ENCODE assay signal across 20 cellular contexts in the genomic region with DNA sequence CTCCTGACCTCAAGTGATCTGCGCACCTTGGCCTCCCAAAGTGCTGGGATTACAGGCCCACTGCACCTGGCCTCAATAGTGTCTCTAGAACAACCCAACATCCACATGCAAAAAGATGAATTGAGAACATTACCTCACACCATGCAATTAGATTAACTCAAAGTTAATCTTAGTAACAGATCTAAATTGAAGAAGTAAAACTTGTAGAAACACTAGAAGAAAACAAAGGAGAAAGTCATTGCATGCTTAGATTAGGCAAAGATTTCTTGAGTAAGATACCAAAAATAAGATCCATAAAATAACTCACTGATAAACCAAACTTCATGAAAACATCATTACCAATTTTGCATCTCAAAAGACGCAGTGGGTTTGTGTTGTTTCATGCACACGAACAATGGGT. TPM values are rescaled to one million over a fixed set of nuclear protein-coding genes. Genes with fewer than 3 reads are reported as not detected.
DNase-seq lines count a peak whose midpoint lies in the region; ATAC-seq and TF ChIP-seq lines count a peak whose summit lies in the region.
"Had no signal": no experiment of that assay in that cellular context is flagged by ENCODE, and none has a peak within 500 bp of the region (broad histone marks: within the 10 kb centered on the region; RNA-seq: fewer than 3 reads in every experiment).

No MANE protein-coding gene starts in this region.

- no peaks in the 10 kb centered on the region for H3K9me2 ChIP-seq in PC-9 (ENCODE audit: insufficient read depth)

- peaks cover 41% of the 10 kb centered on the region for H3K9me3 ChIP-seq in BLaER1
- H3K9me3 ChIP-seq in HEK293 (ENCODE audit: control insufficient read depth, insufficient read depth, low read depth, low read length), result no peaks in the 10 kb centered on the region
- H3K9me3 ChIP-seq in PC-9 (ENCODE audit: insufficient read depth, low read depth), result no peaks in the 10 kb centered on the region
- H3K9me3 ChIP-seq: Caco-2 had no signal

- H3K4me1 Mint-ChIP-seq in nephron progenitor cell, result peaks cover 25% of the 10 kb centered on the region
- peaks cover 5% of the 10 kb centered on the region for H3K4me1 Mint-ChIP-seq in activated CD4-positive, alpha-beta memory T cell treated with anti-CD3 and anti-CD28 coated beads, Interleukin-2, amount 10 ng/mL, durations not matched to agents 7 days and 5 days

- peaks cover 63% of the 10 kb centered on the region for H3K36me3 Mint-ChIP-seq in nephron progenitor cell (ENCODE audit: low read depth)
- H3K36me3 Mint-ChIP-seq in activated CD4-positive, alpha-beta memory T cell treated with anti-CD3 and anti-CD28 coated beads, Interleukin-2, amount 10 ng/mL, durations not matched to agents 7 days and 5 days (ENCODE audit: low read depth), result peaks cover 3% of the 10 kb centered on the region

- no peak for ATAC-seq in GM19023 (IDR thresholded peaks at IDR 0.05; ENCODE audit: unreplicated experiment)
- ATAC-seq: CD8-positive, alpha-beta T cell had no signal

- no peak overlapping the region for H3K9ac ChIP-seq in BLaER1
- H3K9ac ChIP-seq: GM23248 had no signal

- H3K27me3 ChIP-seq in BLaER1 (peaks cover 30% of the 10 kb centered on the region), PC-9 (ENCODE audit: insufficient read depth, low read depth) (no peaks in the 10 kb centered on the region)

- H3K4me3 Mint-ChIP-seq in nephron progenitor cell, result peak overlapping the region; percentile 44
- H3K4me3 Mint-ChIP-seq in activated CD4-positive, alpha-beta memory T cell treated with anti-CD3 and anti-CD28 coated beads, Interleukin-2, amount 10 ng/mL, durations not matched to agents 7 days and 5 days, result no peak overlapping the region
- H3K4me3 Mint-ChIP-seq: CD4-positive, CD25-positive, alpha-beta regulatory T cell; CD8-positive, alpha-beta T cell had no signal

- H3F3A ChIP-seq in PC-9 (ENCODE audit: insufficient read depth, low read depth), result peaks cover 68% of the 10 kb centered on the region

- H3K27ac ChIP-seq in BLaER1 (no peak overlapping the region), HEK293 (ENCODE audit: extremely low read depth, low read depth, low read length) (no peak overlapping the region), PC-9 (no peak overlapping the region)
- H3K27ac ChIP-seq: C4-2B, GM23248 had no signal

- no peak overlapping the region for H3K27ac Mint-ChIP-seq in nephron progenitor cell
- no peak overlapping the region for H3K27ac Mint-ChIP-seq in activated CD4-positive, alpha-beta memory T cell treated with anti-CD3 and anti-CD28 coated beads, Interleukin-2, amount 10 ng/mL, durations not matched to agents 7 days and 5 days
- H3K27ac Mint-ChIP-seq: CD4-positive, CD25-positive, alpha-beta regulatory T cell; CD8-positive, alpha-beta T cell had no signal

- POLR2A ChIA-PET in HEK293 (lab: Yijun Ruan, JAX), result no interaction called here
- POLR2A ChIA-PET in PC-9 (lab: Charles Lee; ENCODE audit: unreplicated experiment), result no interaction called here
- POLR2A ChIA-PET in activated CD4-positive, alpha-beta memory T cell treated with anti-CD3 and anti-CD28 coated beads, Interleukin-2, amount 10 ng/mL, durations not matched to agents 7 days and 5 days (lab: Charles Lee), result no interaction called here

- H3K9me3 Mint-ChIP-seq in nephron progenitor cell, result peaks cover 47% of the 10 kb centered on the region
- H3K9me3 Mint-ChIP-seq in activated CD4-positive, alpha-beta memory T cell treated with anti-CD3 and anti-CD28 coated beads, Interleukin-2, amount 10 ng/mL, durations not matched to agents 7 days and 5 days, result peaks cover 16% of the 10 kb centered on the region

- no peak for TF ChIP-seq CTCF in HEK293 (tag by site-specific recombination; IDR thresholded peaks at IDR 0.05)
- no peak for TF ChIP-seq CTCF in PC-9 (conservative IDR thresholded peaks at IDR 0.05)
- no peak for TF ChIP-seq CTCF in nephron progenitor cell (IDR thresholded peaks at IDR 0.05)

- BruUV-seq in PC-9 (replicated peaks; lab: Mats Ljungman, UMichigan), result no TSS peak

- no peak overlapping the region for H2AFZ ChIP-seq in PC-9
- H2AFZ ChIP-seq: GM23248 had no signal

- H3K79me2 ChIP-seq in PC-9 (ENCODE audit: low read depth), result peaks cover 49% of the 10 kb centered on the region

- H3K27me3 Mint-ChIP-seq in nephron progenitor cell (ENCODE audit: low read depth, poor library complexity), result peaks cover 7% of the 10 kb centered on the region
- peaks cover 45% of the 10 kb centered on the region for H3K27me3 Mint-ChIP-seq in activated CD4-positive, alpha-beta memory T cell treated with anti-CD3 and anti-CD28 coated beads, Interleukin-2, amount 10 ng/mL, durations not matched to agents 7 days and 5 days

- H3K4me3 ChIP-seq in BLaER1 (0 out of 2 replicates have a peak overlapping the region, but pooled peaks have one; percentile 15), HEK293 (ENCODE audit: low read depth, low read length) (no peak overlapping the region), PC-9 (no peak overlapping the region)
- H3K4me3 ChIP-seq: GM23248 had no signal

- H4K20me1 ChIP-seq in BLaER1 (no peaks in the 10 kb centered on the region), PC-9 (ENCODE audit: insufficient read depth) (no peaks in the 10 kb centered on the region)

- intact Hi-C loops in PC-9 (cut with micrococcal nuclease; ENCODE audit: unreplicated experiment), result no loop called here

- H3K4me2 ChIP-seq in BLaER1 (no peak overlapping the region), PC-9 (peak overlapping the region; percentile 89; the same call in 1 of the 2 replicates)

- H3K36me3 ChIP-seq in BLaER1 (peaks cover 20% of the 10 kb centered on the region; the same call in 1 of the 2 replicates), HEK293 (ENCODE audit: control insufficient read depth in 2 of 2, insufficient read depth in 1 of 2, low read length in 2 of 2) (no peaks in the 10 kb centered on the region), PC-9 (ENCODE audit: low read depth) (peaks cover 13% of the 10 kb centered on the region; the same call in 1 of the 2 replicates)

- H3K4me1 ChIP-seq in BLaER1 (peaks cover 60% of the 10 kb centered on the region), HEK293 (ENCODE audit: control insufficient read depth, insufficient read depth, low read length) (no peaks in the 10 kb centered on the region), PC-9 (replicated peaks; ENCODE audit: insufficient read depth) (peaks cover 64% of the 10 kb centered on the region)

- DNase-seq in PC-9, result no peak
- no peak for DNase-seq in nephron progenitor cell
- DNase-seq in 8988T, result no peak
- no peak for DNase-seq in OCI-M2 (lab: John Stamatoyannopoulos, UW; ENCODE audit: unreplicated experiment)
- no peak for DNase-seq in activated CD4-positive, alpha-beta memory T cell treated with anti-CD3 and anti-CD28 coated beads, Interleukin-2, amount 10 ng/mL, durations not matched to agents 7 days and 5 days
- DNase-seq: Caco-2; CD4-positive, CD25-positive, alpha-beta regulatory T cell; CD8-positive, alpha-beta T cell; DMS153; DMS79; GF-D8; GM23248; H7; HCEC 1CT had no signal

- CTCF ChIA-PET in HEK293 (lab: Yijun Ruan, JAX), result no interaction called here
- CTCF ChIA-PET in PC-9 (lab: Charles Lee), result no interaction called here
- CTCF ChIA-PET in activated CD4-positive, alpha-beta memory T cell treated with anti-CD3 and anti-CD28 coated beads, Interleukin-2, amount 10 ng/mL, durations not matched to agents 7 days and 5 days (lab: Charles Lee), result no interaction called here

TF ChIP-seq in HEK293, 187 proteins besides CTCF, POLR2A, EP300 and RAD21:
- TF ChIP-seq ZNF416 (tag by site-specific recombination; IDR thresholded peaks at IDR 0.05) (no peak), SETDB1 (IDR thresholded peaks at IDR 0.05; ENCODE audit: insufficient read length, low read length) (peak; percentile 37), ZBTB21 (tag by site-specific recombination; IDR thresholded peaks at IDR 0.05) (no peak)

RNA-seq across cellular contexts. Expression of gene CPAMD8, which starts 2.8 kb away (rescaled TPM):
- 23.7 and 25.8 TPM in 2 replicates for total RNA-seq in PC-9 (2021)
- 1 to 10 TPM; 1.2 to 1.4 TPM for total RNA-seq in activated CD4-positive, alpha-beta memory T cell treated with anti-CD3 and anti-CD28 coated beads, Interleukin-2, amount 10 ng/mL, durations not matched to agents 7 days and 5 days
- total RNA-seq: A172, Daoy had no signal

RNA-seq across cellular contexts. Expression of gene HAUS8, which starts 51.4 kb away (rescaled TPM):
- total RNA-seq in PC-9 (2021), result 26.5 and 30.8 TPM in 2 replicates
- 10 to 100 TPM; 37.0 to 40.6 TPM for total RNA-seq in activated CD4-positive, alpha-beta memory T cell treated with anti-CD3 and anti-CD28 coated beads, Interleukin-2, amount 10 ng/mL, durations not matched to agents 7 days and 5 days

RNA-seq across cellular contexts. Expression of gene MYO9B, which starts 51.8 kb away (rescaled TPM):
- total RNA-seq in PC-9 (2021), result 81.2 and 103 TPM in 2 replicates
- total RNA-seq in activated CD4-positive, alpha-beta memory T cell treated with anti-CD3 and anti-CD28 coated beads, Interleukin-2, amount 10 ng/mL, durations not matched to agents 7 days and 5 days, result 100 to 1,000 TPM; 190 to 203 TPM

Comparison
In these comparisons a context has a peak if more than half of its experiments do, and no peak if none do; other contexts are left out.
1. RNA of gene CPAMD8, which starts 2.8 kb away (total RNA-seq): 23.7 to 25.8 TPM in PC-9; 1.2 to 1.4 TPM in activated CD4-positive, alpha-beta memory T cell treated with anti-CD3 and anti-CD28 coated beads, Interleukin-2, amount 10 ng/mL, durations not matched to agents 7 days and 5 days; every median in the first group is over 10 times any median in the second.